1 cellular context compared by ENCODE assay signal in the genomic region with DNA sequence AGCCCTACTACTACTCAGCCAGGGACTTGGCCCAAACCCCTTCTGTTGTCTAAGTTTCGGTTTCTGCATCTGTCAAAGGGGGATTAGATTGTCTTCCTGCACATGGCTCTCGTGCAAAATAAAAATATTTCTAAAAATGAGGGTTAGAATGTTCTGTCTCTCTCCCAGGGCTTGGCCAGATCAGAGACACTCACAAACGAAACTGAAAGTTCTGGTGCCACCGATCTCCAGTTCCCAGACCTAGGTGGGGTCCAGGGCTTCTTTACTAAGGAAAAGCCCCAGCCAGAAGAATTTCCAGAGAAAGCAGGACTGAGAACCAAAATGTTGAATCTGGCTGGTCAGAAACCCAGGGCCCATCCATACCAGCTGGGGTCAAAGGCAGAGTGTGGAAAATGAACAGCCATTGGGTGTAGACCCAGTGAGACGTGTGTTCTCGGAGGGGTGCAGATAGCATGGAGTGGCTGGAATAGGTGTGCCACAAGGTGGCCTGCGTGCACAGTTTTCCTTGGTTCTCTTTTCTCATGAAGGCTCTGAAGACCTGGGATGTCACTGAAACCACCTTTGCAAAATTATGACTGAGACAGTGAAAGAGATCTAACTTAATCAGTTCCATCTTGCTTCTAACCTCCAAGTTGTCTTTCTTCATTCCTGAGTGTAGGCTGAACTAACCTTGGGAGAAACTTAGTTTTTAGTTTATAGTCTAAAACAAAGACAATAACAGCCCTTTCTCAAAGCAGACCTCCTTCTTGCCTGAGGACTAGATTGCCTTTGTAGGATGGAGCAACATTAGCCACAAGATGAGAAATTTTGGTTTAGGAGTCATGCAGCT.
TF ChIP-seq lines count a peak whose summit lies in the region.

No MANE protein-coding gene starts in this region.

TF ChIP-seq in HepG2, 621 proteins besides CTCF, POLR2A, EP300 and RAD21 (continued from another document):
- TF ChIP-seq ELF3 (CRISPR knock-in tag; IDR thresholded peaks at IDR 0.05) (peak; percentile 35; the same call in 1 of the 2 replicates), KMT2B (CRISPR knock-in tag; IDR thresholded peaks at IDR 0.05) (peak; percentile 80), JUN (CRISPR knock-in tag; IDR thresholded peaks at IDR 0.05) (peak; percentile 51; the same call in 1 of the 2 replicates), ZNF839 (CRISPR knock-in tag; IDR thresholded peaks at IDR 0.05; ENCODE audit: borderline replicate concordance) (no peak), SPEN (CRISPR knock-in tag; IDR thresholded peaks at IDR 0.05; ENCODE audit: low read depth) (peak; percentile 37; the same call in 1 of the 2 replicates), ZNF549 (CRISPR knock-in tag; IDR thresholded peaks at IDR 0.05) (no peak)
- TF ChIP-seq, protein P1, sequence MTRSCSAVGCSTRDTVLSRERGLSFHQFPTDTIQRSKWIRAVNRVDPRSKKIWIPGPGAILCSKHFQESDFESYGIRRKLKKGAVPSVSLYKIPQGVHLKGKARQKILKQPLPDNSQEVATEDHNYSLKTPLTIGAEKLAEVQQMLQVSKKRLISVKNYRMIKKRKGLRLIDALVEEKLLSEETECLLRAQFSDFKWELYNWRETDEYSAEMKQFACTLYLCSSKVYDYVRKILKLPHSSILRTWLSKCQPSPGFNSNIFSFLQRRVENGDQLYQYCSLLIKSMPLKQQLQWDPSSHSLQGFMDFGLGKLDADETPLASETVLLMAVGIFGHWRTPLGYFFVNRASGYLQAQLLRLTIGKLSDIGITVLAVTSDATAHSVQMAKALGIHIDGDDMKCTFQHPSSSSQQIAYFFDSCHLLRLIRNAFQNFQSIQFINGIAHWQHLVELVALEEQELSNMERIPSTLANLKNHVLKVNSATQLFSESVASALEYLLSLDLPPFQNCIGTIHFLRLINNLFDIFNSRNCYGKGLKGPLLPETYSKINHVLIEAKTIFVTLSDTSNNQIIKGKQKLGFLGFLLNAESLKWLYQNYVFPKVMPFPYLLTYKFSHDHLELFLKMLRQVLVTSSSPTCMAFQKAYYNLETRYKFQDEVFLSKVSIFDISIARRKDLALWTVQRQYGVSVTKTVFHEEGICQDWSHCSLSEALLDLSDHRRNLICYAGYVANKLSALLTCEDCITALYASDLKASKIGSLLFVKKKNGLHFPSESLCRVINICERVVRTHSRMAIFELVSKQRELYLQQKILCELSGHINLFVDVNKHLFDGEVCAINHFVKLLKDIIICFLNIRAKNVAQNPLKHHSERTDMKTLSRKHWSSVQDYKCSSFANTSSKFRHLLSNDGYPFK (CRISPR knock-in tag; IDR thresholded peaks at IDR 0.05; ENCODE audit: borderline replicate concordance), result no peak; the same call in 1 of the 2 replicates
- TF ChIP-seq, protein P2, sequence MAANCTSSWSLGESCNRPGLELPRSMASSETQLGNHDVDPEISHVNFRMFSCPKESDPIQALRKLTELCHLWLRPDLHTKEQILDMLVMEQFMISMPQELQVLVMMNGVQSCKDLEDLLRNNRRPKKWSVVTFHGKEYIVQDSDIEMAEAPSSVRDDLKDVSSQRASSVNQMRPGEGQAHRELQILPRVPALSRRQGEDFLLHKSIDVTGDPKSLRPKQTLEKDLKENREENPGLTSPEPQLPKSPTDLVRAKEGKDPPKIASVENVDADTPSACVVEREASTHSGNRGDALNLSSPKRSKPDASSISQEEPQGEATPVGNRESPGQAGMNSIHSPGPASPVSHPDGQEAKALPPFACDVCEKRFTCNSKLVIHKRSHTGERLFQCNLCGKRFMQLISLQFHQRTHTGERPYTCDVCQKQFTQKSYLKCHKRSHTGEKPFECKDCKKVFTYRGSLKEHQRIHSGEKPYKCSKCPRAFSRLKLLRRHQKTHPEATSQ (CRISPR knock-in tag; IDR thresholded peaks at IDR 0.05; ENCODE audit: borderline replicate concordance), result 0 out of 2 replicates have a peak, but pooled peaks have one; percentile 31
- TF ChIP-seq, protein P3, sequence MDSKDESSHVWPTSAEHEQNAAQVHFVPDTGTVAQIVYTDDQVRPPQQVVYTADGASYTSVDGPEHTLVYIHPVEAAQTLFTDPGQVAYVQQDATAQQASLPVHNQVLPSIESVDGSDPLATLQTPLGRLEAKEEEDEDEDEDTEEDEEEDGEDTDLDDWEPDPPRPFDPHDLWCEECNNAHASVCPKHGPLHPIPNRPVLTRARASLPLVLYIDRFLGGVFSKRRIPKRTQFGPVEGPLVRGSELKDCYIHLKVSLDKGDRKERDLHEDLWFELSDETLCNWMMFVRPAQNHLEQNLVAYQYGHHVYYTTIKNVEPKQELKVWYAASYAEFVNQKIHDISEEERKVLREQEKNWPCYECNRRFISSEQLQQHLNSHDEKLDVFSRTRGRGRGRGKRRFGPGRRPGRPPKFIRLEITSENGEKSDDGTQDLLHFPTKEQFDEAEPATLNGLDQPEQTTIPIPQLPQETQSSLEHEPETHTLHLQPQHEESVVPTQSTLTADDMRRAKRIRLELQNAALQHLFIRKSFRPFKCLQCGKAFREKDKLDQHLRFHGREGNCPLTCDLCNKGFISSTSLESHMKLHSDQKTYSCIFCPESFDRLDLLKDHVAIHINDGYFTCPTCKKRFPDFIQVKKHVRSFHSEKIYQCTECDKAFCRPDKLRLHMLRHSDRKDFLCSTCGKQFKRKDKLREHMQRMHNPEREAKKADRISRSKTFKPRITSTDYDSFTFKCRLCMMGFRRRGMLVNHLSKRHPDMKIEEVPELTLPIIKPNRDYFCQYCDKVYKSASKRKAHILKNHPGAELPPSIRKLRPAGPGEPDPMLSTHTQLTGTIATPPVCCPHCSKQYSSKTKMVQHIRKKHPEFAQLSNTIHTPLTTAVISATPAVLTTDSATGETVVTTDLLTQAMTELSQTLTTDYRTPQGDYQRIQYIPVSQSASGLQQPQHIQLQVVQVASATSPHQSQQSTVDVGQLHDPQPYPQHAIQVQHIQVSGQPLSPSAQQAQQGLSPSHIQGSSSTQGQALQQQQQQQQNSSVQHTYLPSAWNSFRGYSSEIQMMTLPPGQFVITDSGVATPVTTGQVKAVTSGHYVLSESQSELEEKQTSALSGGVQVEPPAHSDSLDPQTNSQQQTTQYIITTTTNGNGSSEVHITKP (CRISPR knock-in tag; IDR thresholded peaks at IDR 0.05; ENCODE audit: low read depth), result 0 out of 2 replicates have a peak, but pooled peaks have one; percentile 47
